25 cellular contexts compared by ENCODE assay signal in the genomic region with DNA sequence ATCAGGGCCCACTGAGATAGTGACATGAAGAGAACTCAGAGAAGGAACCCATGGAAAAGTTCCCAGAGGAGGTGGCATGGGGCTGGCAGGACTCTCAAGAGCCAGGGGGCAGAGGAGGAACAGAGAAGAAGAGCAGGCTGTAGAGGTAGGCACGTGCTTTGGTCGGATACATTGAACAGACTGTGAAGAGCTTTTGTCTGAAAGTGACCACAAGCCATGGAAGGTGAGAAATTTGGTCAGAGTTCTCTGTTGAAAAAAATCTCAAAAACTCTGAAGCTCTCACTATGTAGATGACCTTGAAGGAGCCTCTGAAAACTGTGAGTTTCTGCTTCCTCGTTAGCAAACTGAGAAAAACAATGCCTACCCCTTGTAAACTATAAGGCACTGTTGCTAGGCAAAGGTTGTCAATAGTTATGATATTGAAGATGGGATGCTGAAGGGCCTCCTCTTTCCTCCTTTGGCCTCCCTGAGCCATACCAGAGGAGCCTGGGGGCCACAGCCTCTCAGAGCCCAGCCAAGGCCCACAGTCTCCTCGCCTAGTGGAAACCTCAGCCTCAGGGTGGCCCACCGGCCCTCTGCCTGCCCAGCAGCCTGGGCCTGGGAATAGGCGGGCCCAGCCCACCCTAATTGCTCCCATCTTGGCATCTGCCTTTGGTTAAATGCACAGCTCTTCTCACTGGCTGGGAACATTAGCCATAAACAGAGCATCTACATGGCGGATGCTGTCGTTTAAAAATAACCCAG.
DNase-seq lines count a peak whose midpoint lies in the region; ATAC-seq and TF ChIP-seq lines count a peak whose summit lies in the region.
"Had no signal": no experiment of that assay in that cellular context is flagged by ENCODE, and none has a peak within 500 bp of the region (broad histone marks: within the 10 kb centered on the region; RNA-seq: fewer than 3 reads in every experiment).

No MANE protein-coding gene starts in this region.

- no peak for TF ChIP-seq POLR2A in gastroesophageal sphincter (IDR thresholded peaks at IDR 0.05)

- TF ChIP-seq EP300 in gastroesophageal sphincter (IDR thresholded peaks at IDR 0.05): no peak

- H3K27ac Mint-ChIP-seq in immature natural killer cell: no peak overlapping the region
- H3K27ac Mint-ChIP-seq: activated CD8-positive, alpha-beta T cell treated with anti-CD3 and anti-CD28 coated beads, Interleukin-2, amount 10 ng/mL, durations not matched to agents 7 days and 5 days; activated naive CD4-positive, alpha-beta T cell treated with anti-CD3 and anti-CD28 coated beads for 36 hours; activated T-cell treated with anti-CD3 and anti-CD28 coated beads, Interleukin-2, amount 50 U/mL, for 24 hours; stimulated activated effector memory CD8-positive, alpha-beta T cell treated with anti-CD3 and anti-CD28 coated beads, Interleukin-12 subunit alpha, Interleukin-12 subunit beta, amount 100 ng/mL, for 72 hours had no signal

- in situ Hi-C loops in G401 (cut with HindIII; ENCODE audit: low sequenced_read_pairs): no loop called here

- H3K4me3 Mint-ChIP-seq in immature natural killer cell: no peak overlapping the region
- H3K4me3 Mint-ChIP-seq: activated CD8-positive, alpha-beta T cell treated with anti-CD3 and anti-CD28 coated beads, Interleukin-2, amount 10 ng/mL, durations not matched to agents 7 days and 5 days; activated naive CD4-positive, alpha-beta T cell treated with anti-CD3 and anti-CD28 coated beads for 36 hours; activated T-cell treated with anti-CD3 and anti-CD28 coated beads, Interleukin-2, amount 50 U/mL, for 24 hours; stimulated activated effector memory CD8-positive, alpha-beta T cell treated with anti-CD3 and anti-CD28 coated beads, Interleukin-12 subunit alpha, Interleukin-12 subunit beta, amount 100 ng/mL, for 72 hours had no signal

- no peaks in the 10 kb centered on the region for H3K36me3 Mint-ChIP-seq in immature natural killer cell
- H3K36me3 Mint-ChIP-seq: stimulated activated effector memory CD8-positive, alpha-beta T cell treated with anti-CD3 and anti-CD28 coated beads, Interleukin-12 subunit alpha, Interleukin-12 subunit beta, amount 100 ng/mL, for 72 hours had no signal

- WGBS in gastroesophageal sphincter (ENCODE audit: low coverage in 1 of 2), 2 donors: 94 to 97% methylated on average over 2 to 3 of the region's 8 CpGs

- H3K4me1 Mint-ChIP-seq in immature natural killer cell: no peaks in the 10 kb centered on the region
- H3K4me1 Mint-ChIP-seq: stimulated activated effector memory CD8-positive, alpha-beta T cell treated with anti-CD3 and anti-CD28 coated beads, Interleukin-12 subunit alpha, Interleukin-12 subunit beta, amount 100 ng/mL, for 72 hours had no signal

- no peak overlapping the region for H3K4me3 ChIP-seq in gastroesophageal sphincter
- H3K4me3 ChIP-seq: lower lobe of right lung, ovary, testis had no signal

- H3K4me1 ChIP-seq in gastroesophageal sphincter: peaks cover 0 to 24% (median 0%) of the 10 kb centered on the region in 3 donors
- H3K4me1 ChIP-seq: foreskin keratinocyte, lower lobe of right lung, testis had no signal

- ATAC-seq in GM18502 (IDR thresholded peaks at IDR 0.05; ENCODE audit: poor library complexity, unreplicated experiment) (peak; percentile 20), GM19463 (IDR thresholded peaks at IDR 0.05; ENCODE audit: unreplicated experiment) (peak; percentile 38), HG03432 (IDR thresholded peaks at IDR 0.05; ENCODE audit: unreplicated experiment) (peak; percentile 32), HG03469 (IDR thresholded peaks at IDR 0.05; ENCODE audit: unreplicated experiment) (no peak), gastroesophageal sphincter (no peak)
- ATAC-seq: activated CD8-positive, alpha-beta T cell treated with anti-CD3 and anti-CD28 coated beads, Interleukin-2, amount 10 ng/mL, durations not matched to agents 7 days and 5 days; stimulated activated effector memory CD8-positive, alpha-beta T cell treated with anti-CD3 and anti-CD28 coated beads, Interleukin-12 subunit alpha, Interleukin-12 subunit beta, amount 100 ng/mL, for 72 hours had no signal

- H3K9me3 Mint-ChIP-seq in immature natural killer cell: peaks cover 0 to 6% (median 2%) of the 10 kb centered on the region in 6 donors
- H3K9me3 Mint-ChIP-seq: activated T-cell treated with anti-CD3 and anti-CD28 coated beads, Interleukin-2, amount 50 U/mL, for 24 hours had no signal

- no peak for TF ChIP-seq CTCF in gastroesophageal sphincter (IDR thresholded peaks at IDR 0.05)

- no peak overlapping the region for H3K27ac ChIP-seq in gastroesophageal sphincter
- H3K27ac ChIP-seq: epithelial cell of prostate, foreskin keratinocyte, lower lobe of right lung, ovary, right lobe of liver, testis had no signal

- no peaks in the 10 kb centered on the region for H3K27me3 ChIP-seq in gastroesophageal sphincter
- H3K27me3 ChIP-seq: foreskin keratinocyte, ovary, right lobe of liver, testis had no signal

- no peaks in the 10 kb centered on the region for H3K36me3 ChIP-seq in gastroesophageal sphincter
- H3K36me3 ChIP-seq: lower lobe of right lung, ovary, right lobe of liver had no signal

- DNase-seq in immature natural killer cell (peak in 2 of 3 donors; percentile 19 to 21), A172 (ENCODE audit: low spot score) (no peak), G401 (ENCODE audit: low spot score) (no peak)
- DNase-seq: ACHN; activated CD8-positive, alpha-beta T cell treated with anti-CD3 and anti-CD28 coated beads, Interleukin-2, amount 10 ng/mL, durations not matched to agents 7 days and 5 days; C1 segment of cervical spinal cord; central memory CD4-positive, alpha-beta T cell; foreskin keratinocyte; hippocampal formation; lower lobe of right lung; NCI-H1436; NCI-H524; T-helper 9 cell had no signal

- peaks cover 0 to 8% (median 2%) of the 10 kb centered on the region in 3 donors for H3K27me3 Mint-ChIP-seq in immature natural killer cell (ENCODE audit: low read depth in 3 of 3)

- H3K9me3 ChIP-seq in gastroesophageal sphincter: no peaks in the 10 kb centered on the region
- H3K9me3 ChIP-seq: lower lobe of right lung, ovary, right lobe of liver, testis had no signal

Comparison
In these comparisons a context has a peak if more than half of its experiments do, and no peak if none do; other contexts are left out.
1. ATAC-seq: peak in GM18502 (single experiment), GM19463 (single experiment) and HG03432 (single experiment); none in HG03469 (single experiment) and gastroesophageal sphincter (single experiment).
2. DNase-seq: peak in immature natural killer cell (2 of 3); none in A172 (single experiment) and G401 (single experiment).